26 cellular contexts compared by ENCODE assay signal in the genomic region with DNA sequence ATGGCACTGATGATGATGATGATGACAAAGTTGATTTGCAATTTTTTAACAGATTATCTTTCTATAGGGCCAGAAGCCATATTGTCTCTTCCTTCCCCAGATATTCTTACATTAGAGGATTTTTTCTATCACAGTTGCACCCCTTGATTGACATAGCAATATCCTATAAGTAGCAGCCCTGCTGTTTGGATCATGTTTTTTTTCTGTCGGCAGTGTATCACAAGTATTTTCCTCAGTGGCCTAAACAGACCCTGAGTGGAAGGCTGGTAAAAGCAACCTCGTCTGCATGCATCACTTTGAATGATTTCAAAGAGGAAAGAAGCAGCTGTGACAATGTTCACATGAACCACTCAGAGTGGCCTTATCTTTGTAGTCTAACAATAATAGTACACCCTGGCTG. TPM values are rescaled to one million over a fixed set of nuclear protein-coding genes. Genes with fewer than 3 reads are reported as not detected.
"Had no signal": no experiment of that assay in that cellular context is flagged by ENCODE, and none has a peak within 500 bp of the region (broad histone marks: within the 10 kb centered on the region; RNA-seq: fewer than 3 reads in every experiment).

No MANE protein-coding gene starts in this region.

- H3K36me3 Mint-ChIP-seq: activated CD4-positive, alpha-beta memory T cell treated with anti-CD3 and anti-CD28 coated beads for 36 hours; activated naive CD4-positive, alpha-beta T cell treated with anti-CD3 and anti-CD28 coated beads, Interleukin-2, amount 10 ng/mL, durations not matched to agents 7 days and 5 days; activated naive CD4-positive, alpha-beta T cell treated with anti-CD3 and anti-CD28 coated beads, Interleukin-2, amount 50 U/mL, for 72 hours; activated naive CD8-positive, alpha-beta T cell treated with anti-CD3 and anti-CD28 coated beads, Interleukin-2, amount 10 ng/mL, durations not matched to agents 7 days and 5 days had no signal

- H3K4me3 Mint-ChIP-seq: activated CD4-positive, alpha-beta memory T cell treated with anti-CD3 and anti-CD28 coated beads for 36 hours; activated CD4-positive, alpha-beta T cell treated with anti-CD3 and anti-CD28 coated beads for 36 hours; activated CD4-positive, alpha-beta T cell treated with anti-CD3 and anti-CD28 coated beads, Interleukin-2, amount 10 ng/mL, durations not matched to agents 24 days and 14 days; activated CD8-positive, alpha-beta T cell treated with anti-CD3 and anti-CD28 coated beads, Interleukin-2, amount 10 ng/mL, durations not matched to agents 7 days and 5 days; activated naive CD4-positive, alpha-beta T cell treated with anti-CD3 and anti-CD28 coated beads, Interleukin-2, amount 10 ng/mL, durations not matched to agents 7 days and 5 days; activated naive CD8-positive, alpha-beta T cell treated with anti-CD3 and anti-CD28 coated beads, Interleukin-2, amount 10 ng/mL, durations not matched to agents 7 days and 5 days; activated T-cell treated with anti-CD3 and anti-CD28 coated beads, Interleukin-2, amount 50 U/mL, for 24 hours; activated T-cell treated with anti-CD3 and anti-CD28 coated beads, Interleukin-2, amount 50 U/mL, for 72 hours; central memory CD8-positive, alpha-beta T cell had no signal

- H3K4me3 ChIP-seq: esophagus muscularis mucosa, gastroesophageal sphincter had no signal

- H3K4me1 Mint-ChIP-seq: activated CD4-positive, alpha-beta T cell treated with anti-CD3 and anti-CD28 coated beads for 36 hours; activated CD4-positive, alpha-beta T cell treated with anti-CD3 and anti-CD28 coated beads, Interleukin-2, amount 10 ng/mL, durations not matched to agents 24 days and 14 days; activated naive CD4-positive, alpha-beta T cell treated with anti-CD3 and anti-CD28 coated beads, Interleukin-2, amount 10 ng/mL, durations not matched to agents 7 days and 5 days; activated naive CD8-positive, alpha-beta T cell treated with anti-CD3 and anti-CD28 coated beads, Interleukin-2, amount 10 ng/mL, durations not matched to agents 7 days and 5 days; central memory CD8-positive, alpha-beta T cell had no signal

- DNase-seq: activated CD4-positive, alpha-beta memory T cell treated with anti-CD3 and anti-CD28 coated beads for 36 hours; activated CD4-positive, alpha-beta T cell treated with anti-CD3 and anti-CD28 coated beads for 36 hours; activated CD4-positive, alpha-beta T cell treated with anti-CD3 and anti-CD28 coated beads, Interleukin-2, amount 10 ng/mL, durations not matched to agents 24 days and 14 days; activated CD4-positive, CD25-positive, alpha-beta regulatory T cell; activated CD4-positive, CD25-positive, alpha-beta regulatory T cell treated with anti-CD3 and anti-CD28 coated beads, Interleukin-2, amount 50 U/mL, for 72 hours; activated CD8-positive, alpha-beta memory T cell treated with anti-CD3 and anti-CD28 coated beads, Interleukin-2, amount 50 U/mL, for 48 hours; activated CD8-positive, alpha-beta T cell treated with anti-CD3 and anti-CD28 coated beads, Interleukin-2, amount 10 ng/mL, durations not matched to agents 7 days and 5 days; activated gamma-delta T cell; activated naive CD4-positive, alpha-beta T cell; activated naive CD4-positive, alpha-beta T cell treated with anti-CD3 and anti-CD28 coated beads, Interleukin-2, amount 10 ng/mL, durations not matched to agents 7 days and 5 days; activated naive CD8-positive, alpha-beta T cell treated with anti-CD3 and anti-CD28 coated beads, Interleukin-2, amount 10 ng/mL, durations not matched to agents 7 days and 5 days; activated T-cell treated with anti-CD3 and anti-CD28 coated beads for 4 hours; activated T-cell treated with anti-CD3 and anti-CD28 coated beads, Interleukin-2, amount 50 U/mL, for 24 hours; activated T-cell treated with anti-CD3 and anti-CD28 coated beads, Interleukin-2, amount 50 U/mL, for 72 hours; anterior cingulate cortex; brain microvascular endothelial cell; cortex of kidney; dermis blood vessel endothelial cell; effector CD4-positive, alpha-beta T cell; foreskin melanocyte; T-helper 2 cell had no signal

- H3K27me3 Mint-ChIP-seq: activated CD4-positive, alpha-beta memory T cell treated with anti-CD3 and anti-CD28 coated beads for 36 hours; activated CD4-positive, alpha-beta T cell treated with anti-CD3 and anti-CD28 coated beads for 36 hours; activated CD4-positive, alpha-beta T cell treated with anti-CD3 and anti-CD28 coated beads, Interleukin-2, amount 10 ng/mL, durations not matched to agents 24 days and 14 days; activated naive CD4-positive, alpha-beta T cell treated with anti-CD3 and anti-CD28 coated beads, Interleukin-2, amount 10 ng/mL, durations not matched to agents 7 days and 5 days; activated naive CD8-positive, alpha-beta T cell treated with anti-CD3 and anti-CD28 coated beads, Interleukin-2, amount 10 ng/mL, durations not matched to agents 7 days and 5 days; activated T-cell treated with anti-CD3 and anti-CD28 coated beads, Interleukin-2, amount 50 U/mL, for 24 hours; central memory CD8-positive, alpha-beta T cell had no signal

- ATAC-seq: activated CD4-positive, alpha-beta T cell treated with anti-CD3 and anti-CD28 coated beads for 36 hours; activated CD8-positive, alpha-beta T cell treated with anti-CD3 and anti-CD28 coated beads, Interleukin-2, amount 10 ng/mL, durations not matched to agents 7 days and 5 days; activated naive CD4-positive, alpha-beta T cell treated with anti-CD3 and anti-CD28 coated beads, Interleukin-2, amount 50 U/mL, for 72 hours; activated T-cell treated with anti-CD3 and anti-CD28 coated beads, Interleukin-2, amount 50 U/mL, for 72 hours; gastroesophageal sphincter had no signal

- H3K27ac ChIP-seq: brain microvascular endothelial cell, esophagus muscularis mucosa, gastroesophageal sphincter had no signal

- H3K36me3 ChIP-seq: brain microvascular endothelial cell, esophagus muscularis mucosa, gastroesophageal sphincter had no signal

- H3K4me1 ChIP-seq: gastroesophageal sphincter had no signal

- H3K9me3 ChIP-seq: esophagus muscularis mucosa, gastroesophageal sphincter had no signal

- H3K27me3 ChIP-seq: brain microvascular endothelial cell, esophagus muscularis mucosa, gastroesophageal sphincter had no signal

- H3K27ac Mint-ChIP-seq: activated CD4-positive, alpha-beta memory T cell treated with anti-CD3 and anti-CD28 coated beads for 36 hours; activated CD4-positive, alpha-beta T cell treated with anti-CD3 and anti-CD28 coated beads for 36 hours; activated CD4-positive, alpha-beta T cell treated with anti-CD3 and anti-CD28 coated beads, Interleukin-2, amount 10 ng/mL, durations not matched to agents 24 days and 14 days; activated CD8-positive, alpha-beta T cell treated with anti-CD3 and anti-CD28 coated beads, Interleukin-2, amount 10 ng/mL, durations not matched to agents 7 days and 5 days; activated naive CD4-positive, alpha-beta T cell treated with anti-CD3 and anti-CD28 coated beads, Interleukin-2, amount 10 ng/mL, durations not matched to agents 7 days and 5 days; activated naive CD4-positive, alpha-beta T cell treated with anti-CD3 and anti-CD28 coated beads, Interleukin-2, amount 50 U/mL, for 72 hours; activated naive CD8-positive, alpha-beta T cell treated with anti-CD3 and anti-CD28 coated beads, Interleukin-2, amount 10 ng/mL, durations not matched to agents 7 days and 5 days; activated T-cell treated with anti-CD3 and anti-CD28 coated beads, Interleukin-2, amount 50 U/mL, for 24 hours; activated T-cell treated with anti-CD3 and anti-CD28 coated beads, Interleukin-2, amount 50 U/mL, for 72 hours had no signal

- H3K9me3 Mint-ChIP-seq: activated CD4-positive, alpha-beta T cell treated with anti-CD3 and anti-CD28 coated beads, Interleukin-2, amount 10 ng/mL, durations not matched to agents 24 days and 14 days; activated naive CD4-positive, alpha-beta T cell treated with anti-CD3 and anti-CD28 coated beads, Interleukin-2, amount 10 ng/mL, durations not matched to agents 7 days and 5 days; activated naive CD8-positive, alpha-beta T cell treated with anti-CD3 and anti-CD28 coated beads, Interleukin-2, amount 10 ng/mL, durations not matched to agents 7 days and 5 days; activated T-cell treated with anti-CD3 and anti-CD28 coated beads, Interleukin-2, amount 50 U/mL, for 24 hours had no signal

RNA-seq across cellular contexts. Expression of a gene that starts 41.0 kb away (rescaled TPM):
- total RNA-seq: activated CD4-positive, alpha-beta memory T cell treated with anti-CD3 and anti-CD28 coated beads for 36 hours; activated CD4-positive, alpha-beta T cell treated with anti-CD3 and anti-CD28 coated beads for 36 hours; activated CD4-positive, alpha-beta T cell treated with anti-CD3 and anti-CD28 coated beads, Interleukin-2, amount 10 ng/mL, durations not matched to agents 24 days and 14 days; activated CD8-positive, alpha-beta T cell treated with anti-CD3 and anti-CD28 coated beads, Interleukin-2, amount 10 ng/mL, durations not matched to agents 7 days and 5 days; activated naive CD4-positive, alpha-beta T cell treated with anti-CD3 and anti-CD28 coated beads, Interleukin-2, amount 50 U/mL, for 72 hours; activated T-cell treated with anti-CD3 and anti-CD28 coated beads, Interleukin-2, amount 50 U/mL, for 72 hours; T-helper 1 cell treated with Interleukin-12 subunit alpha and Interleukin-12 subunit beta and Interleukin-4 antibody, amounts not matched to agents 30 ng/mL and 1 ng/mL, for 36 hours had no signal
